ENCODE assay signal across 36 cellular contexts in genomic region chr21:16372546-16372945, GRCh38.
"Had no signal": no experiment of that assay in that cellular context is flagged by ENCODE, and none has a peak within 500 bp of the region (broad histone marks: within the 10 kb centered on the region; RNA-seq: fewer than 3 reads in every experiment).

No MANE protein-coding gene starts in this region.

- H3K27ac Mint-ChIP-seq: activated CD4-positive, alpha-beta memory T cell treated with anti-CD3 and anti-CD28 coated beads, Interleukin-2, amount 10 ng/mL, durations not matched to agents 7 days and 5 days; activated CD8-positive, alpha-beta memory T cell treated with anti-CD3 and anti-CD28 coated beads, Interleukin-2, amount 10 ng/mL, durations not matched to agents 7 days and 5 days; activated naive CD4-positive, alpha-beta T cell treated with anti-CD3 and anti-CD28 coated beads, Interleukin-2, amount 10 ng/mL, durations not matched to agents 7 days and 5 days; activated naive CD8-positive, alpha-beta T cell; activated naive CD8-positive, alpha-beta T cell treated with anti-CD3 and anti-CD28 coated beads, Interleukin-2, amount 50 U/mL, for 24 hours; T-helper 2 cell treated with Interferon-gamma antibody and Interleukin-4, amounts not matched to agents 5 μg/mL and 100 μg/mL, for 36 hours had no signal

- H3K9me3 Mint-ChIP-seq: activated naive CD4-positive, alpha-beta T cell treated with anti-CD3 and anti-CD28 coated beads, Interleukin-2, amount 10 ng/mL, durations not matched to agents 7 days and 5 days; activated naive CD8-positive, alpha-beta T cell treated with anti-CD3 and anti-CD28 coated beads, Interleukin-2, amount 50 U/mL, for 24 hours; T-helper 2 cell treated with Interferon-gamma antibody and Interleukin-4, amounts not matched to agents 5 μg/mL and 100 μg/mL, for 36 hours had no signal

- H3K9me3 ChIP-seq: MG63 had no signal

- H3K4me3 ChIP-seq: cardiac muscle cell, MG63, PC-9 had no signal

- H3K27me3 Mint-ChIP-seq: activated CD4-positive, alpha-beta memory T cell treated with anti-CD3 and anti-CD28 coated beads, Interleukin-2, amount 10 ng/mL, durations not matched to agents 7 days and 5 days; activated CD8-positive, alpha-beta memory T cell treated with anti-CD3 and anti-CD28 coated beads, Interleukin-2, amount 10 ng/mL, durations not matched to agents 7 days and 5 days; activated naive CD4-positive, alpha-beta T cell treated with anti-CD3 and anti-CD28 coated beads, Interleukin-2, amount 10 ng/mL, durations not matched to agents 7 days and 5 days; activated naive CD8-positive, alpha-beta T cell; activated naive CD8-positive, alpha-beta T cell treated with anti-CD3 and anti-CD28 coated beads, Interleukin-2, amount 50 U/mL, for 24 hours had no signal

- H3K27me3 ChIP-seq: cardiac muscle cell, MG63 had no signal

- H3K4me1 Mint-ChIP-seq: activated CD4-positive, alpha-beta memory T cell treated with anti-CD3 and anti-CD28 coated beads, Interleukin-2, amount 10 ng/mL, durations not matched to agents 7 days and 5 days; activated CD8-positive, alpha-beta memory T cell treated with anti-CD3 and anti-CD28 coated beads, Interleukin-2, amount 10 ng/mL, durations not matched to agents 7 days and 5 days; activated naive CD4-positive, alpha-beta T cell treated with anti-CD3 and anti-CD28 coated beads, Interleukin-2, amount 10 ng/mL, durations not matched to agents 7 days and 5 days; activated naive CD8-positive, alpha-beta T cell treated with anti-CD3 and anti-CD28 coated beads, Interleukin-2, amount 50 U/mL, for 24 hours had no signal

- FAIRE-seq: RCC 7860, TTC549 had no signal

- ATAC-seq: activated CD8-positive, alpha-beta memory T cell treated with anti-CD3 and anti-CD28 coated beads, Interleukin-2, amount 10 ng/mL, durations not matched to agents 7 days and 5 days; activated naive CD8-positive, alpha-beta T cell treated with anti-CD3 and anti-CD28 coated beads, Interleukin-2, amount 50 U/mL, for 24 hours; Right ventricle myocardium inferior had no signal

- H3K36me3 Mint-ChIP-seq: activated CD8-positive, alpha-beta memory T cell treated with anti-CD3 and anti-CD28 coated beads, Interleukin-2, amount 10 ng/mL, durations not matched to agents 7 days and 5 days; activated naive CD4-positive, alpha-beta T cell treated with anti-CD3 and anti-CD28 coated beads, Interleukin-2, amount 10 ng/mL, durations not matched to agents 7 days and 5 days; activated naive CD8-positive, alpha-beta T cell had no signal

- H3K36me3 ChIP-seq: cardiac muscle cell had no signal

- DNase-seq: activated CD4-positive, alpha-beta memory T cell treated with anti-CD3 and anti-CD28 coated beads, Interleukin-2, amount 10 ng/mL, durations not matched to agents 7 days and 5 days; activated CD4-positive, alpha-beta T cell treated with anti-CD3 and anti-CD28 coated beads for 1 hour; activated CD4-positive, alpha-beta T cell treated with anti-CD3 and anti-CD28 coated beads for 48 hours; activated CD4-positive, CD25-positive, alpha-beta regulatory T cell; activated CD8-positive, alpha-beta memory T cell treated with anti-CD3 and anti-CD28 coated beads for 24 hours; activated CD8-positive, alpha-beta memory T cell treated with anti-CD3 and anti-CD28 coated beads, Interleukin-2, amount 10 ng/mL, durations not matched to agents 7 days and 5 days; activated CD8-positive, alpha-beta memory T cell treated with anti-CD3 and anti-CD28 coated beads, Interleukin-2, amount 50 U/mL, for 48 hours; activated effector memory CD4-positive, alpha-beta T cell treated with Interleukin-2 at 50 U/mL for 16 hours; activated naive CD4-positive, alpha-beta T cell treated with anti-CD3 and anti-CD28 coated beads, Interleukin-2, amount 10 ng/mL, durations not matched to agents 7 days and 5 days; activated naive CD8-positive, alpha-beta T cell treated with anti-CD3 and anti-CD28 coated beads, Interleukin-2, amount 50 U/mL, for 24 hours; activated T-cell treated with anti-CD3 and anti-CD28 coated beads, Interleukin-2, amount 50 U/mL, for 48 hours; amniotic stem cell; aorta; Kasumi-1; KG1; MG63; NCI-H1048; NCI-H1105 treated with DMSO at 0.1 percent for 48 hours; NCI-H1436; NCI-H1694; NCI-H1930; NCI-H2081 treated with DMSO at 0.1 percent for 48 hours; NCI-H345; NCI-H526; NCI-H748 treated with DMSO at 0.1 percent for 48 hours; NK-92 treated with Interleukin-12 subunit alpha and Interleukin-12 subunit beta, amount 100 ng/mL, for 24 hours; PC-9; SIG-M5; SW 1271 had no signal

- H3K4me3 Mint-ChIP-seq: activated CD4-positive, alpha-beta memory T cell treated with anti-CD3 and anti-CD28 coated beads, Interleukin-2, amount 10 ng/mL, durations not matched to agents 7 days and 5 days; activated CD8-positive, alpha-beta memory T cell treated with anti-CD3 and anti-CD28 coated beads, Interleukin-2, amount 10 ng/mL, durations not matched to agents 7 days and 5 days; activated naive CD4-positive, alpha-beta T cell treated with anti-CD3 and anti-CD28 coated beads, Interleukin-2, amount 10 ng/mL, durations not matched to agents 7 days and 5 days; activated naive CD8-positive, alpha-beta T cell; activated naive CD8-positive, alpha-beta T cell treated with anti-CD3 and anti-CD28 coated beads, Interleukin-2, amount 50 U/mL, for 24 hours; T-helper 2 cell treated with Interferon-gamma antibody and Interleukin-4, amounts not matched to agents 5 μg/mL and 100 μg/mL, for 36 hours had no signal

- H3K27ac ChIP-seq: cardiac muscle cell, PC-9, RWPE1 had no signal
